In the genomic region with DNA sequence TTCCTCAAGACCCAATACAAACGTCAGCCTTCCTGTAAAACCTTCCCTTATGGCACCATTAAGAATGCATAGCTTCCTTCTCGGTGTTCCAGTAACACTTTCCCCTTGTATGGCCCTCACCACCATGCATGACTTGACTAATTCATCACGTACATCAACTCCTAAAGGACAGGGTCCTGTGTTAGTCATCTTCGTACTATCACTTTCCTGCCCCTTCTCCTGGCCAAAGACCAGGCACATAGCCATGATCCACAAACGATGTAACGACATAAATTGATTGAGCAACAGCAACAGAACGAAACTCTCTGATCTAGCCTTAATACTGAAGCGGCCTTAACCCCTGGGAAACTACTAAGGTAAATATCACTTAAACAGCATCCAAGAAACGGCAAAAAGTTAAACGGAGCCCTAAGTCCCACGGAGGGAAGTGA, we compare ENCODE assay signal across 1 cellular context.
TF ChIP-seq lines count a peak whose summit lies in the region.

No MANE protein-coding gene starts in this region.

TF ChIP-seq in HepG2, 621 proteins besides CTCF, POLR2A, EP300 and RAD21 (continued from another document and continues in another):
- TF ChIP-seq, protein P1, sequence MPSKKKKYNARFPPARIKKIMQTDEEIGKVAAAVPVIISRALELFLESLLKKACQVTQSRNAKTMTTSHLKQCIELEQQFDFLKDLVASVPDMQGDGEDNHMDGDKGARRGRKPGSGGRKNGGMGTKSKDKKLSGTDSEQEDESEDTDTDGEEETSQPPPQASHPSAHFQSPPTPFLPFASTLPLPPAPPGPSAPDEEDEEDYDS (CRISPR knock-in tag; IDR thresholded peaks at IDR 0.05), result no peak
- TF ChIP-seq, protein P2, sequence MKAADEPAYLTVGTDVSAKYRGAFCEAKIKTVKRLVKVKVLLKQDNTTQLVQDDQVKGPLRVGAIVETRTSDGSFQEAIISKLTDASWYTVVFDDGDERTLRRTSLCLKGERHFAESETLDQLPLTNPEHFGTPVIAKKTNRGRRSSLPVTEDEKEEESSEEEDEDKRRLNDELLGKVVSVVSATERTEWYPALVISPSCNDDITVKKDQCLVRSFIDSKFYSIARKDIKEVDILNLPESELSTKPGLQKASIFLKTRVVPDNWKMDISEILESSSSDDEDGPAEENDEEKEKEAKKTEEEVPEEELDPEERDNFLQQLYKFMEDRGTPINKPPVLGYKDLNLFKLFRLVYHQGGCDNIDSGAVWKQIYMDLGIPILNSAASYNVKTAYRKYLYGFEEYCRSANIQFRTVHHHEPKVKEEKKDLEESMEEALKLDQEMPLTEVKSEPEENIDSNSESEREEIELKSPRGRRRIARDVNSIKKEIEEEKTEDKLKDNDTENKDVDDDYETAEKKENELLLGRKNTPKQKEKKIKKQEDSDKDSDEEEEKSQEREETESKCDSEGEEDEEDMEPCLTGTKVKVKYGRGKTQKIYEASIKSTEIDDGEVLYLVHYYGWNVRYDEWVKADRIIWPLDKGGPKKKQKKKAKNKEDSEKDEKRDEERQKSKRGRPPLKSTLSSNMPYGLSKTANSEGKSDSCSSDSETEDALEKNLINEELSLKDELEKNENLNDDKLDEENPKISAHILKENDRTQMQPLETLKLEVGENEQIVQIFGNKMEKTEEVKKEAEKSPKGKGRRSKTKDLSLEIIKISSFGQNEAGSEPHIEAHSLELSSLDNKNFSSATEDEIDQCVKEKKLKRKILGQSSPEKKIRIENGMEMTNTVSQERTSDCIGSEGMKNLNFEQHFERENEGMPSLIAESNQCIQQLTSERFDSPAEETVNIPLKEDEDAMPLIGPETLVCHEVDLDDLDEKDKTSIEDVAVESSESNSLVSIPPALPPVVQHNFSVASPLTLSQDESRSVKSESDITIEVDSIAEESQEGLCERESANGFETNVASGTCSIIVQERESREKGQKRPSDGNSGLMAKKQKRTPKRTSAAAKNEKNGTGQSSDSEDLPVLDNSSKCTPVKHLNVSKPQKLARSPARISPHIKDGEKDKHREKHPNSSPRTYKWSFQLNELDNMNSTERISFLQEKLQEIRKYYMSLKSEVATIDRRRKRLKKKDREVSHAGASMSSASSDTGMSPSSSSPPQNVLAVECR (CRISPR knock-in tag; IDR thresholded peaks at IDR 0.05; ENCODE audit: borderline replicate concordance), result no peak
- TF ChIP-seq ZNF780A (CRISPR knock-in tag; IDR thresholded peaks at IDR 0.05) (peak; percentile 66; the same call in 1 of the 2 replicates), RELA (CRISPR knock-in tag; IDR thresholded peaks at IDR 0.05) (no peak), HIVEP1 (CRISPR knock-in tag; IDR thresholded peaks at IDR 0.05) (no peak), SRSF4 (IDR thresholded peaks at IDR 0.05; ENCODE audit: low read depth, low read length, poor library complexity, severe bottlenecking) (no peak), ZSCAN21 (CRISPR knock-in tag; IDR thresholded peaks at IDR 0.05; ENCODE audit: borderline replicate concordance) (no peak), KLF12 (CRISPR knock-in tag; IDR thresholded peaks at IDR 0.05; ENCODE audit: borderline replicate concordance) (no peak), ZNF614 (CRISPR knock-in tag; IDR thresholded peaks at IDR 0.05; ENCODE audit: borderline replicate concordance) (no peak), ZNF263 (CRISPR knock-in tag; IDR thresholded peaks at IDR 0.05) (no peak), SP4 (CRISPR knock-in tag; IDR thresholded peaks at IDR 0.05) (no peak), SMAD3 (CRISPR knock-in tag; IDR thresholded peaks at IDR 0.05) (0 out of 2 replicates have a peak, but pooled peaks have one; percentile 6), HNRNPL (IDR thresholded peaks at IDR 0.05; ENCODE audit: low read depth, low read length) (no peak), MIXL1 (CRISPR knock-in tag; IDR thresholded peaks at IDR 0.05) (peak; percentile 7; the same call in 1 of the 2 replicates), JUND (CRISPR knock-in tag; IDR thresholded peaks at IDR 0.05) (0 out of 2 replicates have a peak, but pooled peaks have one; percentile 9), ADNP (CRISPR knock-in tag; IDR thresholded peaks at IDR 0.05) (no peak), ELF3 (CRISPR knock-in tag; IDR thresholded peaks at IDR 0.05) (no peak), ZNF7 (CRISPR knock-in tag; IDR thresholded peaks at IDR 0.05) (no peak), BCL6 (CRISPR knock-in tag; IDR thresholded peaks at IDR 0.05) (no peak), RORA (CRISPR knock-in tag; IDR thresholded peaks at IDR 0.05) (no peak), ONECUT2 (CRISPR knock-in tag; IDR thresholded peaks at IDR 0.05) (no peak), RFX5 (IDR thresholded peaks at IDR 0.05; ENCODE audit: low read depth, low read length) (no peak), ZNF260 (CRISPR knock-in tag; IDR thresholded peaks at IDR 0.05; ENCODE audit: borderline replicate concordance, low read depth) (no peak), ZNF556 (CRISPR knock-in tag; IDR thresholded peaks at IDR 0.05; ENCODE audit: borderline replicate concordance) (0 out of 2 replicates have a peak, but pooled peaks have one; percentile 0), SP140L (CRISPR knock-in tag; IDR thresholded peaks at IDR 0.05; ENCODE audit: borderline replicate concordance) (no peak), PHF20 (CRISPR knock-in tag; IDR thresholded peaks at IDR 0.05) (no peak), ZNF720 (CRISPR knock-in tag; IDR thresholded peaks at IDR 0.05) (no peak), NPAS2 (CRISPR knock-in tag; IDR thresholded peaks at IDR 0.05; ENCODE audit: borderline replicate concordance) (no peak), ZNF326 (CRISPR knock-in tag; IDR thresholded peaks at IDR 0.05; ENCODE audit: borderline replicate concordance) (no peak), RBM22 (optimal IDR thresholded peaks at IDR 0.05; ENCODE audit: low read length) (no peak), ISX (CRISPR knock-in tag; conservative IDR thresholded peaks at IDR 0.05) (no peak), ZIK1 (CRISPR knock-in tag; IDR thresholded peaks at IDR 0.05; ENCODE audit: borderline replicate concordance, low read depth) (no peak), GPN1 (CRISPR knock-in tag; IDR thresholded peaks at IDR 0.05; ENCODE audit: borderline replicate concordance) (no peak), ZFP41 (CRISPR knock-in tag; IDR thresholded peaks at IDR 0.05; ENCODE audit: borderline replicate concordance) (no peak), NCOA2 (CRISPR knock-in tag; IDR thresholded peaks at IDR 0.05) (no peak), ZNF451 (CRISPR knock-in tag; IDR thresholded peaks at IDR 0.05) (no peak), KAT2B (IDR thresholded peaks at IDR 0.05; ENCODE audit: borderline replicate concordance, low read depth, low read length) (no peak), DPF2 (CRISPR knock-in tag; IDR thresholded peaks at IDR 0.05; ENCODE audit: borderline replicate concordance, low read depth) (no peak), ZNF33A (CRISPR knock-in tag; IDR thresholded peaks at IDR 0.05; ENCODE audit: borderline replicate concordance) (no peak), ZNF644 (CRISPR knock-in tag; IDR thresholded peaks at IDR 0.05; ENCODE audit: low read depth) (no peak), ZNF703 (CRISPR knock-in tag; IDR thresholded peaks at IDR 0.05; ENCODE audit: borderline replicate concordance) (no peak), ZNF619 (CRISPR knock-in tag; IDR thresholded peaks at IDR 0.05) (no peak), HOXA5 (CRISPR knock-in tag; IDR thresholded peaks at IDR 0.05) (no peak), GFI1 (CRISPR knock-in tag; IDR thresholded peaks at IDR 0.05; ENCODE audit: borderline replicate concordance) (no peak)
- TF ChIP-seq, protein P3, sequence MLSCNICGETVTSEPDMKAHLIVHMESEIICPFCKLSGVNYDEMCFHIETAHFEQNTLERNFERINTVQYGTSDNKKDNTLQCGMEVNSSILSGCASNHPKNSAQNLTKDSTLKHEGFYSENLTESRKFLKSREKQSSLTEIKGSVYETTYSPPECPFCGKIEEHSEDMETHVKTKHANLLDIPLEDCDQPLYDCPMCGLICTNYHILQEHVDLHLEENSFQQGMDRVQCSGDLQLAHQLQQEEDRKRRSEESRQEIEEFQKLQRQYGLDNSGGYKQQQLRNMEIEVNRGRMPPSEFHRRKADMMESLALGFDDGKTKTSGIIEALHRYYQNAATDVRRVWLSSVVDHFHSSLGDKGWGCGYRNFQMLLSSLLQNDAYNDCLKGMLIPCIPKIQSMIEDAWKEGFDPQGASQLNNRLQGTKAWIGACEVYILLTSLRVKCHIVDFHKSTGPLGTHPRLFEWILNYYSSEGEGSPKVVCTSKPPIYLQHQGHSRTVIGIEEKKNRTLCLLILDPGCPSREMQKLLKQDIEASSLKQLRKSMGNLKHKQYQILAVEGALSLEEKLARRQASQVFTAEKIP (CRISPR knock-in tag; IDR thresholded peaks at IDR 0.05; ENCODE audit: borderline replicate concordance), result no peak
- TF ChIP-seq, protein P4, sequence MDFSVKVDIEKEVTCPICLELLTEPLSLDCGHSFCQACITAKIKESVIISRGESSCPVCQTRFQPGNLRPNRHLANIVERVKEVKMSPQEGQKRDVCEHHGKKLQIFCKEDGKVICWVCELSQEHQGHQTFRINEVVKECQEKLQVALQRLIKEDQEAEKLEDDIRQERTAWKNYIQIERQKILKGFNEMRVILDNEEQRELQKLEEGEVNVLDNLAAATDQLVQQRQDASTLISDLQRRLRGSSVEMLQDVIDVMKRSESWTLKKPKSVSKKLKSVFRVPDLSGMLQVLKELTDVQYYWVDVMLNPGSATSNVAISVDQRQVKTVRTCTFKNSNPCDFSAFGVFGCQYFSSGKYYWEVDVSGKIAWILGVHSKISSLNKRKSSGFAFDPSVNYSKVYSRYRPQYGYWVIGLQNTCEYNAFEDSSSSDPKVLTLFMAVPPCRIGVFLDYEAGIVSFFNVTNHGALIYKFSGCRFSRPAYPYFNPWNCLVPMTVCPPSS (IDR thresholded peaks at IDR 0.05), result no peak
- TF ChIP-seq, protein P5, sequence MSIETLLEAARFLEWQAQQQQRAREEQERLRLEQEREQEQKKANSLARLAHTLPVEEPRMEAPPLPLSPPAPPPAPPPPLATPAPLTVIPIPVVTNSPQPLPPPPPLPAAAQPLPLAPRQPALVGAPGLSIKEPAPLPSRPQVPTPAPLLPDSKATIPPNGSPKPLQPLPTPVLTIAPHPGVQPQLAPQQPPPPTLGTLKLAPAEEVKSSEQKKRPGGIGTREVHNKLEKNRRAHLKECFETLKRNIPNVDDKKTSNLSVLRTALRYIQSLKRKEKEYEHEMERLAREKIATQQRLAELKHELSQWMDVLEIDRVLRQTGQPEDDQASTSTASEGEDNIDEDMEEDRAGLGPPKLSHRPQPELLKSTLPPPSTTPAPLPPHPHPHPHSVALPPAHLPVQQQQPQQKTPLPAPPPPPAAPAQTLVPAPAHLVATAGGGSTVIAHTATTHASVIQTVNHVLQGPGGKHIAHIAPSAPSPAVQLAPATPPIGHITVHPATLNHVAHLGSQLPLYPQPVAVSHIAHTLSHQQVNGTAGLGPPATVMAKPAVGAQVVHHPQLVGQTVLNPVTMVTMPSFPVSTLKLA (IDR thresholded peaks at IDR 0.05), result no peak
- TF ChIP-seq, protein P6, sequence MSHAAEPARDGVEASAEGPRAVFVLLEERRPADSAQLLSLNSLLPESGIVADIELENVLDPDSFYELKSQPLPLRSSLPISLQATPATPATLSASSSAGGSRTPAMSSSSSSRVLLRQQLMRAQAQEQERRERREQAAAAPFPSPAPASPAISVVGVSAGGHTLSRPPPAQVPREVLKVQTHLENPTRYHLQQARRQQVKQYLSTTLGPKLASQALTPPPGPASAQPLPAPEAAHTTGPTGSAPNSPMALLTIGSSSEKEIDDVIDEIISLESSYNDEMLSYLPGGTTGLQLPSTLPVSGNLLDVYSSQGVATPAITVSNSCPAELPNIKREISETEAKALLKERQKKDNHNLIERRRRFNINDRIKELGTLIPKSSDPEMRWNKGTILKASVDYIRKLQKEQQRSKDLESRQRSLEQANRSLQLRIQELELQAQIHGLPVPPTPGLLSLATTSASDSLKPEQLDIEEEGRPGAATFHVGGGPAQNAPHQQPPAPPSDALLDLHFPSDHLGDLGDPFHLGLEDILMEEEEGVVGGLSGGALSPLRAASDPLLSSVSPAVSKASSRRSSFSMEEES (CRISPR knock-in tag; IDR thresholded peaks at IDR 0.05), result no peak
- TF ChIP-seq, protein P7, sequence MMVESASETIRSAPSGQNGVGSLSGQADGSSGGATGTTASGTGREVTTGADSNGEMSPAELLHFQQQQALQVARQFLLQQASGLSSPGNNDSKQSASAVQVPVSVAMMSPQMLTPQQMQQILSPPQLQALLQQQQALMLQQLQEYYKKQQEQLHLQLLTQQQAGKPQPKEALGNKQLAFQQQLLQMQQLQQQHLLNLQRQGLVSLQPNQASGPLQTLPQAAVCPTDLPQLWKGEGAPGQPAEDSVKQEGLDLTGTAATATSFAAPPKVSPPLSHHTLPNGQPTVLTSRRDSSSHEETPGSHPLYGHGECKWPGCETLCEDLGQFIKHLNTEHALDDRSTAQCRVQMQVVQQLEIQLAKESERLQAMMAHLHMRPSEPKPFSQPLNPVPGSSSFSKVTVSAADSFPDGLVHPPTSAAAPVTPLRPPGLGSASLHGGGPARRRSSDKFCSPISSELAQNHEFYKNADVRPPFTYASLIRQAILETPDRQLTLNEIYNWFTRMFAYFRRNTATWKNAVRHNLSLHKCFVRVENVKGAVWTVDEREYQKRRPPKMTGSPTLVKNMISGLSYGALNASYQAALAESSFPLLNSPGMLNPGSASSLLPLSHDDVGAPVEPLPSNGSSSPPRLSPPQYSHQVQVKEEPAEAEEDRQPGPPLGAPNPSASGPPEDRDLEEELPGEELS (CRISPR knock-in tag; IDR thresholded peaks at IDR 0.05), result no peak; the same call in 1 of the 2 replicates
- TF ChIP-seq, protein P8, sequence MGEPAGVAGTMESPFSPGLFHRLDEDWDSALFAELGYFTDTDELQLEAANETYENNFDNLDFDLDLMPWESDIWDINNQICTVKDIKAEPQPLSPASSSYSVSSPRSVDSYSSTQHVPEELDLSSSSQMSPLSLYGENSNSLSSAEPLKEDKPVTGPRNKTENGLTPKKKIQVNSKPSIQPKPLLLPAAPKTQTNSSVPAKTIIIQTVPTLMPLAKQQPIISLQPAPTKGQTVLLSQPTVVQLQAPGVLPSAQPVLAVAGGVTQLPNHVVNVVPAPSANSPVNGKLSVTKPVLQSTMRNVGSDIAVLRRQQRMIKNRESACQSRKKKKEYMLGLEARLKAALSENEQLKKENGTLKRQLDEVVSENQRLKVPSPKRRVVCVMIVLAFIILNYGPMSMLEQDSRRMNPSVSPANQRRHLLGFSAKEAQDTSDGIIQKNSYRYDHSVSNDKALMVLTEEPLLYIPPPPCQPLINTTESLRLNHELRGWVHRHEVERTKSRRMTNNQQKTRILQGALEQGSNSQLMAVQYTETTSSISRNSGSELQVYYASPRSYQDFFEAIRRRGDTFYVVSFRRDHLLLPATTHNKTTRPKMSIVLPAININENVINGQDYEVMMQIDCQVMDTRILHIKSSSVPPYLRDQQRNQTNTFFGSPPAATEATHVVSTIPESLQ (CRISPR knock-in tag; conservative IDR thresholded peaks at IDR 0.05), result no peak
- TF ChIP-seq, protein P9, sequence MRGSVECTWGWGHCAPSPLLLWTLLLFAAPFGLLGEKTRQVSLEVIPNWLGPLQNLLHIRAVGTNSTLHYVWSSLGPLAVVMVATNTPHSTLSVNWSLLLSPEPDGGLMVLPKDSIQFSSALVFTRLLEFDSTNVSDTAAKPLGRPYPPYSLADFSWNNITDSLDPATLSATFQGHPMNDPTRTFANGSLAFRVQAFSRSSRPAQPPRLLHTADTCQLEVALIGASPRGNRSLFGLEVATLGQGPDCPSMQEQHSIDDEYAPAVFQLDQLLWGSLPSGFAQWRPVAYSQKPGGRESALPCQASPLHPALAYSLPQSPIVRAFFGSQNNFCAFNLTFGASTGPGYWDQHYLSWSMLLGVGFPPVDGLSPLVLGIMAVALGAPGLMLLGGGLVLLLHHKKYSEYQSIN (CRISPR knock-in tag; IDR thresholded peaks at IDR 0.05; ENCODE audit: borderline replicate concordance), result no peak
